26 cellular contexts compared by ENCODE assay signal in the genomic region with DNA sequence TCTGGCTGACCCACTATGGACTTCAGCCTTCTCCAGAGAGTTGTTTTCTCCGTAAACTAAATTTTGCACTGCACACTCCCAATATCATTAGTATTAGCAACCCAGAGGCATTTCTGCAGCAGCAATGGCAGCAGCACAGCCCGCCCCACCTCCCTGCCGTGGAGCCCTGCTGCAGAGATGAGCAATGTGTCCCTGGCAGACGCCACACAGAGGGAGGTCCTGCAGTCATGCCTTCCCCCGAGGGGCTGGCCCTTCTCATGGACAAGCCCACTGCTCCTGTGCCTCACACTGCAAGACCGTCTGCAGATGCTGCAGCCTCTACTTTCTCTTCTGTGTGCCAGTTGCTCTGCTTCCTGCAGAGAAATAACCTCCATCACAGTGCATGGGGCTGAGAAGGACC.
"Had no signal": no experiment of that assay in that cellular context is flagged by ENCODE, and none has a peak within 500 bp of the region (broad histone marks: within the 10 kb centered on the region; RNA-seq: fewer than 3 reads in every experiment).

No MANE protein-coding gene starts in this region.

- H3K9me3 ChIP-seq: colonic mucosa, lower lobe of right lung, right lobe of liver, testis, upper lobe of right lung, uterus had no signal

- H3K4me1 ChIP-seq: colonic mucosa, esophagus muscularis mucosa, foreskin keratinocyte, gastroesophageal sphincter, heart left ventricle, lower lobe of right lung, parathyroid adenoma, right lobe of liver, testis, tibial artery, upper lobe of right lung, uterus had no signal

- H3K4me1 Mint-ChIP-seq: natural killer cell; stimulated activated effector memory CD8-positive, alpha-beta T cell treated with anti-CD3 and anti-CD28 coated beads, Interleukin-12 subunit alpha, Interleukin-12 subunit beta, amount 100 ng/mL, for 72 hours had no signal

- H3K4me3 Mint-ChIP-seq: dendritic cell treated with granulocyte-macrophage colony-stimulating factor and Interleukin-4, amounts not matched to agents 40 ng/mL and 50 ng/mL, for 4 days; endodermal cell; natural killer cell; stimulated activated effector memory CD8-positive, alpha-beta T cell treated with anti-CD3 and anti-CD28 coated beads, Interleukin-12 subunit alpha, Interleukin-12 subunit beta, amount 100 ng/mL, for 72 hours had no signal

- H3K9me3 Mint-ChIP-seq: dendritic cell treated with granulocyte-macrophage colony-stimulating factor and Interleukin-4, amounts not matched to agents 40 ng/mL and 50 ng/mL, for 4 days; endodermal cell; natural killer cell; stimulated activated effector memory CD8-positive, alpha-beta T cell treated with anti-CD3 and anti-CD28 coated beads, Interleukin-12 subunit alpha, Interleukin-12 subunit beta, amount 100 ng/mL, for 72 hours had no signal

- H3K27ac Mint-ChIP-seq: dendritic cell treated with granulocyte-macrophage colony-stimulating factor and Interleukin-4, amounts not matched to agents 40 ng/mL and 50 ng/mL, for 4 days; endodermal cell; natural killer cell; stimulated activated effector memory CD8-positive, alpha-beta T cell treated with anti-CD3 and anti-CD28 coated beads, Interleukin-12 subunit alpha, Interleukin-12 subunit beta, amount 100 ng/mL, for 72 hours had no signal

- H3K36me3 Mint-ChIP-seq: natural killer cell; stimulated activated effector memory CD8-positive, alpha-beta T cell treated with anti-CD3 and anti-CD28 coated beads, Interleukin-12 subunit alpha, Interleukin-12 subunit beta, amount 100 ng/mL, for 72 hours had no signal

- H3K27me3 ChIP-seq: colonic mucosa, foreskin keratinocyte, right lobe of liver, testis, uterus had no signal

- H3K27me3 Mint-ChIP-seq: dendritic cell treated with granulocyte-macrophage colony-stimulating factor and Interleukin-4, amounts not matched to agents 40 ng/mL and 50 ng/mL, for 4 days had no signal

- ATAC-seq: foreskin keratinocyte; gastroesophageal sphincter; heart left ventricle; left ventricle myocardium superior; lower lobe of right lung; natural killer cell; right lobe of liver; stimulated activated effector memory CD8-positive, alpha-beta T cell treated with anti-CD3 and anti-CD28 coated beads, Interleukin-12 subunit alpha, Interleukin-12 subunit beta, amount 100 ng/mL, for 72 hours; upper lobe of right lung had no signal

- H3K36me3 ChIP-seq: colonic mucosa, esophagus muscularis mucosa, gastroesophageal sphincter, heart left ventricle, lower lobe of right lung, right lobe of liver, tibial artery, upper lobe of right lung, uterus had no signal

- DNase-seq: colonic mucosa; effector CD8-positive, alpha-beta T cell; endodermal cell; foreskin keratinocyte; heart left ventricle; islet precursor cell; kidney glomerular epithelial cell; left ventricle myocardium superior; lower lobe of right lung; natural killer cell; right lobe of liver; stimulated activated CD4-positive, alpha-beta T cell treated with anti-CD3 and anti-CD28 coated beads, Interleukin-2, amount 100 ng/mL, for 24 hours; stimulated activated CD4-positive, alpha-beta T cell treated with anti-CD3 and anti-CD28 coated beads, Interleukin-4, amount 100 ng/mL, for 24 hours; stimulated activated naive CD4-positive, alpha-beta T cell treated with Interleukin-2 at 50 U/mL for 16 hours; substantia nigra; testis; tibial artery; upper lobe of right lung; uterus had no signal

- H3K4me3 ChIP-seq: colonic mucosa, esophagus muscularis mucosa, gastroesophageal sphincter, heart left ventricle, hepatocyte, lower lobe of right lung, right lobe of liver, testis, tibial artery, upper lobe of right lung, uterus had no signal

- H3K27ac ChIP-seq: colonic mucosa, epithelial cell of prostate, esophagus muscularis mucosa, foreskin keratinocyte, gastroesophageal sphincter, heart left ventricle, hepatocyte, lower lobe of right lung, parathyroid adenoma, right lobe of liver, testis, tibial artery, upper lobe of right lung, uterus had no signal
